Comparison of ENCODE assay signal across 17 cellular contexts in genomic region chr2:52501715-52502475, GRCh38.
A peak's percentile ranks its signal among the peaks of the same experiment; 100 is the strongest.
DNase-seq lines count a peak whose midpoint lies in the region; ATAC-seq, FAIRE-seq and TF ChIP-seq lines count a peak whose summit lies in the region.
"Had no signal": no experiment of that assay in that cellular context is flagged by ENCODE, and none has a peak within 500 bp of the region (broad histone marks: within the 10 kb centered on the region; RNA-seq: fewer than 3 reads in every experiment).

No MANE protein-coding gene starts in this region.

- H4K5ac ChIP-seq in IMR-90 (ENCODE audit: low read depth, low read length): no peak overlapping the region; the same call in 1 of the 2 replicates

- no peaks in the 10 kb centered on the region for H4K20me1 ChIP-seq in IMR-90 (ENCODE audit: insufficient read depth, low read length)

- 80% methylated on average over 1 of the region's 2 CpGs; no CpG with 5 or more reads in 1 of the 2 experiments for WGBS in IMR-90 (ENCODE audit: extremely low coverage in 2 of 2, insufficient read length in 1 of 2), 2 experiments
- WGBS in pancreas, 2 donors: 43 to 61% methylated on average over 2 of the region's 2 CpGs

- no peak overlapping the region for H2BK5ac ChIP-seq in IMR-90 (ENCODE audit: low read depth, low read length, poor library complexity, severe bottlenecking)

- H4K8ac ChIP-seq in IMR-90 (ENCODE audit: low read depth in 2 of 2, low read length in 2 of 2): peak overlapping the region in 1 of 2 experiments; percentile 43; a peak in 1 of 4 replicates

- peak overlapping the region; percentile 45 for H3K27ac ChIP-seq in 22Rv1
- H3K27ac ChIP-seq in IMR-90 (ENCODE audit: insufficient read depth, low read length): no peak overlapping the region
- H3K27ac ChIP-seq in pancreas: no peak overlapping the region

- peak overlapping the region; percentile 45; the same call in 1 of the 2 replicates for H2BK20ac ChIP-seq in IMR-90 (ENCODE audit: low read depth, low read length)

- H3K4me2 ChIP-seq in IMR-90 (ENCODE audit: low read depth, low read length): no peak overlapping the region

- H3K9me1 ChIP-seq in IMR-90 (ENCODE audit: insufficient read depth, low read length): no peaks in the 10 kb centered on the region

- CTCF ChIA-PET in IMR-90 (lab: Yijun Ruan, JAX): no interaction called here

- no peak for TF ChIP-seq POLR2A in IMR-90 (IDR thresholded peaks at IDR 0.05; ENCODE audit: low read depth, low read length)

- in situ Hi-C loops in IMR-90 (cut with MboI; ENCODE audit: low sequenced_read_pairs): no loop called here

- no peak overlapping the region for H3K9ac ChIP-seq in IMR-90 (ENCODE audit: low read depth, low read length)

- H3K23ac ChIP-seq in IMR-90 (ENCODE audit: low read depth, low read length): peak overlapping the region; percentile 64; the same call in 1 of the 2 replicates

- H3K14ac ChIP-seq in IMR-90 (replicated peaks; ENCODE audit: low read depth, low read length): no peak overlapping the region

- no peak overlapping the region for H3K27ac Mint-ChIP-seq in effector memory CD8-positive, alpha-beta T cell
- H3K27ac Mint-ChIP-seq: B cell; CD4-positive, alpha-beta T cell had no signal

- no peaks in the 10 kb centered on the region for H3K27me3 Mint-ChIP-seq in effector memory CD8-positive, alpha-beta T cell
- H3K27me3 Mint-ChIP-seq: B cell; CD4-positive, alpha-beta T cell had no signal

- peaks cover 0 to 4% of the 10 kb centered on the region in 2 donors for H3K9me3 Mint-ChIP-seq in effector memory CD8-positive, alpha-beta T cell

- no peak overlapping the region for H3K56ac ChIP-seq in IMR-90 (ENCODE audit: extremely low read depth, insufficient read depth, low read length)

- H3K4ac ChIP-seq in IMR-90 (ENCODE audit: low read depth, low read length): no peak overlapping the region

- no TSS peak for BruUV-seq in IMR-90 (replicated peaks; lab: Mats Ljungman, UMichigan)

- no peaks in the 10 kb centered on the region for H3K27me3 ChIP-seq in IMR-90 (ENCODE audit: control insufficient read depth, insufficient read depth, low read length)
- H3K27me3 ChIP-seq in pancreas: no peaks in the 10 kb centered on the region

- dilution Hi-C loops in IMR-90 (cut with HindIII; ENCODE audit: low sequenced_read_pairs, unreplicated experiment): no loop called here

- no peaks in the 10 kb centered on the region for H3K36me3 Mint-ChIP-seq in effector memory CD8-positive, alpha-beta T cell (ENCODE audit: insufficient read depth)

- TF ChIP-seq RAD21 in IMR-90 (IDR thresholded peaks at IDR 0.05; ENCODE audit: low read length): no peak

- peak overlapping the region; percentile 9; the same call in 1 of the 2 replicates for H2AK5ac ChIP-seq in IMR-90 (ENCODE audit: low read depth, low read length)

- H2AK9ac ChIP-seq in IMR-90 (replicated peaks; ENCODE audit: low read depth, low read length, poor library complexity): no peak overlapping the region

- DNase-seq in IMR-90: no peak
- DNase-seq in left lobe of liver (ENCODE audit: low spot score): no peak
- no peak for DNase-seq in pancreas
- no peak for DNase-seq in LoVo (ENCODE audit: low spot score)
- no peak for DNase-seq in effector memory CD8-positive, alpha-beta T cell
- DNase-seq in GF-D8 (lab: John Stamatoyannopoulos, UW): no peak
- no peak for DNase-seq in stimulated activated CD4-positive, alpha-beta T cell treated with anti-CD3 and anti-CD28 coated beads, Interleukin-2, amount 100 ng/mL, for 24 hours
- DNase-seq: C1 segment of cervical spinal cord; Calu3; CD4-positive, alpha-beta T cell; DMS 273 treated with DMSO at 0.1 percent for 48 hours had no signal

- peak overlapping the region; percentile 27 for H2AFZ ChIP-seq in IMR-90 (replicated peaks; ENCODE audit: low read length, poor library complexity)

- TF ChIP-seq CTCF in 22Rv1 (IDR thresholded peaks at IDR 0.05): no peak
- TF ChIP-seq CTCF in IMR-90 (conservative IDR thresholded peaks at IDR 0.05; ENCODE audit: low read depth, low read length): no peak
- TF ChIP-seq CTCF in pancreas (IDR thresholded peaks at IDR 0.05): no peak

- POLR2A ChIA-PET in IMR-90 (lab: Charles Lee; ENCODE audit: unreplicated experiment): no interaction called here

- no peak for FAIRE-seq in pancreas (lab: Jason Lieb, UNC)
- FAIRE-seq: A204.1, GM12878, GM18507 had no signal

- no peaks in the 10 kb centered on the region for H3K79me1 ChIP-seq in IMR-90 (ENCODE audit: low read depth in 1 of 2, low read length in 2 of 2)

- intact Hi-C loops in IMR-90 (cut with micrococcal nuclease): no loop called here
- intact Hi-C loops in pancreas (cut with DNase I): no loop called here

- no peaks in the 10 kb centered on the region for H3K4me1 Mint-ChIP-seq in effector memory CD8-positive, alpha-beta T cell (ENCODE audit: low read depth in 2 of 2)
- H3K4me1 Mint-ChIP-seq: B cell had no signal

- H3K9me3 ChIP-seq in IMR-90 (ENCODE audit: control insufficient read depth, insufficient read depth, low read length) (no peaks in the 10 kb centered on the region), pancreas (no peaks in the 10 kb centered on the region)
- H3K9me3 ChIP-seq: HAP-1 had no signal

- peak overlapping the region; percentile 12; the same call in 1 of the 2 replicates for H4K91ac ChIP-seq in IMR-90 (ENCODE audit: insufficient read depth, low read depth, low read length)

- H3K4me3 ChIP-seq in IMR-90 (ENCODE audit: insufficient read depth, low read depth, low read length) (no peak overlapping the region), pancreas (no peak overlapping the region)
- H3K4me3 ChIP-seq: GM12878, HAP-1 had no signal

- H3K36me3 ChIP-seq in IMR-90 (ENCODE audit: control insufficient read depth, insufficient read depth, low read length) (no peaks in the 10 kb centered on the region), pancreas (no peaks in the 10 kb centered on the region)
- H3K36me3 ChIP-seq: HAP-1 had no signal

- peak overlapping the region; percentile 80; the same call in 1 of the 3 replicates for H2BK15ac ChIP-seq in IMR-90 (ENCODE audit: low read depth, low read length)

- H3K4me1 ChIP-seq in IMR-90 (ENCODE audit: control insufficient read depth, insufficient read depth, low read length) (no peaks in the 10 kb centered on the region), pancreas (peaks cover 8 to 27% (median 27%) of the 10 kb centered on the region in 3 donors)
- H3K4me1 ChIP-seq: HAP-1 had no signal

- peak overlapping the region; percentile 8; the same call in 1 of the 2 replicates for H2BK120ac ChIP-seq in IMR-90 (ENCODE audit: low read depth, low read length)

- ATAC-seq in IMR-90 (ENCODE audit: low read depth) (no peak), left lobe of liver (peak; percentile 57), pancreas (peak; percentile 20 to 56 (median 48))
- no peak for ATAC-seq in effector memory CD8-positive, alpha-beta T cell (replicated peaks)
- ATAC-seq: GM12878 had no signal

- H3K4me3 Mint-ChIP-seq in effector memory CD8-positive, alpha-beta T cell: no peak overlapping the region
- H3K4me3 Mint-ChIP-seq: B cell; CD4-positive, alpha-beta T cell had no signal

- H3K18ac ChIP-seq in IMR-90 (ENCODE audit: low read depth, low read length): no peak overlapping the region

TF ChIP-seq in IMR-90, 13 proteins besides CTCF, POLR2A, EP300 and RAD21:
- TF ChIP-seq NFE2L2 (IDR thresholded peaks at IDR 0.05; ENCODE audit: low read depth, low read length) (no peak), ELK1 (IDR thresholded peaks at IDR 0.05; ENCODE audit: borderline replicate concordance, low read depth, low read length) (no peak), MAZ (IDR thresholded peaks at IDR 0.05; ENCODE audit: borderline replicate concordance, low read depth, low read length) (no peak), USF2 (IDR thresholded peaks at IDR 0.05; ENCODE audit: low read depth, low read length) (no peak), FOS (IDR thresholded peaks at IDR 0.05; ENCODE audit: low read depth, low read length) (no peak), MAFK (IDR thresholded peaks at IDR 0.05; ENCODE audit: low read depth, low read length) (no peak), RFX5 (IDR thresholded peaks at IDR 0.05; ENCODE audit: low read depth, low read length) (no peak), CHD1 (IDR thresholded peaks at IDR 0.05; ENCODE audit: low read depth, low read length) (no peak), CEBPB (IDR thresholded peaks at IDR 0.05; ENCODE audit: low read depth, low read length) (no peak)

Comparison
In these comparisons a context has a peak if more than half of its experiments do, and no peak if none do; other contexts are left out.
1. ATAC-seq: peak in left lobe of liver (single experiment) and pancreas (4 of 4); none in IMR-90 (single experiment) and effector memory CD8-positive, alpha-beta T cell (single experiment).